8 cellular contexts compared by ENCODE assay signal in the genomic region with DNA sequence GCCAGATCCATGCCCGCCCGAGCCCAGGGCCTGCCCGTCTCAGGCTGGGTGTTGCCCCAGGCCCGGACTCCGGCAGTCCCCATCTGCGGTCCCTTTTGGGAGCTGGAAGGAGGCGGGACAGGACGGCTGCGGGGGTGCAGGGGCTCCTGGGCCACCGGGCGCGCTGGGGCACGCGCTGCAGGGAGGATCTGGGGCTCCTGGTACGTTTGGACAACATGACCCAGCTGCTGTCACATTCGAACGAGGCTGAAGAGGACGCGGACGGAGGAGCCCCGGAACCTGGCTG. TPM values are rescaled to one million over a fixed set of nuclear protein-coding genes. Genes with fewer than 3 reads are reported as not detected.
DNase-seq lines count a peak whose midpoint lies in the region; ATAC-seq and TF ChIP-seq lines count a peak whose summit lies in the region.

No MANE protein-coding gene starts in this region.

- no peaks in the 10 kb centered on the region for H3K9me3 Mint-ChIP-seq in naive thymus-derived CD8-positive, alpha-beta T cell

- peak overlapping the region; percentile 74 to 92 for H3K9ac ChIP-seq in colonic mucosa (ENCODE audit: low read depth in 2 of 2, low read length in 2 of 2)

- H3K9me3 ChIP-seq in KOPT-K1 (ENCODE audit: insufficient read depth, low read length, poor library complexity, severe bottlenecking) (no peaks in the 10 kb centered on the region), colonic mucosa (no peaks in the 10 kb centered on the region)

- H3K36me3 Mint-ChIP-seq in naive thymus-derived CD8-positive, alpha-beta T cell = no peaks in the 10 kb centered on the region

- no peaks in the 10 kb centered on the region for H3K36me3 ChIP-seq in KOPT-K1 (ENCODE audit: insufficient read depth, low read length)
- H3K36me3 ChIP-seq in colonic mucosa = no peaks in the 10 kb centered on the region

- peak overlapping the region in 4 of 10 donors; percentile 29 to 86 (median 63) for H3K27ac Mint-ChIP-seq in naive thymus-derived CD8-positive, alpha-beta T cell

- peaks cover 16 to 21% (median 18%) of the 10 kb centered on the region in 4 donors for H3K4me1 Mint-ChIP-seq in naive thymus-derived CD8-positive, alpha-beta T cell

- intact Hi-C loops in colonic mucosa (cut with DNase I) = loop anchor here (5.0 to 10.0 kb wide), 2 partner anchors 54 to 121 kb away; no protein-coding TSS in a partner anchor

- H3K4me3 Mint-ChIP-seq in naive thymus-derived CD8-positive, alpha-beta T cell = peak overlapping the region; percentile 49 to 82 (median 64)

- peaks cover 4% of the 10 kb centered on the region for H3K4me1 ChIP-seq in colonic mucosa

- peak in 1 of 2 donors; percentile 9 for ATAC-seq in naive thymus-derived CD8-positive, alpha-beta T cell
- no peak for ATAC-seq in activated CD4-positive, CD25-positive, alpha-beta regulatory T cell treated with anti-CD3 and anti-CD28 coated beads, Interleukin-2, amount 50 U/mL, for 24 hours
- ATAC-seq in HG02884 (IDR thresholded peaks at IDR 0.05; ENCODE audit: unreplicated experiment) = no peak

- POLR2A ChIA-PET in naive thymus-derived CD8-positive, alpha-beta T cell (lab: Charles Lee) = interaction anchor here (0.7 to 3.1 kb wide), 15 partner anchors 10 to 162 kb away, joined by 3 to 25 read pairs (median 4); a partner anchor contains a TSS

- DNase-seq in NCI-H2171 treated with DMSO at 0.1 percent for 48 hours (lab: John Stamatoyannopoulos, UW) (peak; percentile 51), NCI-H2171 (lab: John Stamatoyannopoulos, UW) (no peak), colonic mucosa (no peak), NCI-H748 treated with DMSO at 0.1 percent for 48 hours (lab: John Stamatoyannopoulos, UW) (no peak)
- DNase-seq in naive thymus-derived CD8-positive, alpha-beta T cell = no peak

- TF ChIP-seq CTCF in colonic mucosa (IDR thresholded peaks at IDR 0.05) = no peak

- no peaks in the 10 kb centered on the region for H3K27me3 Mint-ChIP-seq in naive thymus-derived CD8-positive, alpha-beta T cell

- no peaks in the 10 kb centered on the region for H3K27me3 ChIP-seq in colonic mucosa

- H3K4me3 ChIP-seq in colonic mucosa = peak overlapping the region; percentile 73

- peak overlapping the region; percentile 64 for H3K27ac ChIP-seq in KOPT-K1 (ENCODE audit: low read depth, low read length, poor library complexity, severe bottlenecking)
- peak overlapping the region; percentile 76 for H3K27ac ChIP-seq in colonic mucosa

RNA-seq across cellular contexts. Expression of a gene that starts 6.6 kb away (rescaled TPM):
- under 1 TPM in 1 of 2 donors, not detected in 1; 0.17 TPM for total RNA-seq in colonic mucosa
- total RNA-seq in naive thymus-derived CD8-positive, alpha-beta T cell = 1 to 10 TPM; 1.4 to 1.6 TPM
- polyA plus RNA-seq in naive thymus-derived CD8-positive, alpha-beta T cell = not detected

RNA-seq across cellular contexts. Expression of a gene that starts 10.6 kb away (rescaled TPM):
- 1 to 10 TPM; 3.5 to 9.8 TPM for total RNA-seq in colonic mucosa
- total RNA-seq in naive thymus-derived CD8-positive, alpha-beta T cell = 1 to 10 TPM in 1 of 2 experiments, not detected in 1; 1.0 TPM
- polyA plus RNA-seq in naive thymus-derived CD8-positive, alpha-beta T cell = under 1 TPM in 2 of 3 donors, not detected in 1; 0.20 to 0.53 TPM

RNA-seq across cellular contexts. Expression of a gene that starts 17.6 kb away (rescaled TPM):
- total RNA-seq in colonic mucosa = 100 to 1,000 TPM; 281 to 367 TPM
- total RNA-seq in naive thymus-derived CD8-positive, alpha-beta T cell = 100 to 1,000 TPM; 231 to 232 TPM
- 100 to 1,000 TPM in 2 of 3 donors, 10 to 100 TPM in 1; 45.9 to 107 (median 105) TPM for polyA plus RNA-seq in naive thymus-derived CD8-positive, alpha-beta T cell
